In the genomic region with DNA sequence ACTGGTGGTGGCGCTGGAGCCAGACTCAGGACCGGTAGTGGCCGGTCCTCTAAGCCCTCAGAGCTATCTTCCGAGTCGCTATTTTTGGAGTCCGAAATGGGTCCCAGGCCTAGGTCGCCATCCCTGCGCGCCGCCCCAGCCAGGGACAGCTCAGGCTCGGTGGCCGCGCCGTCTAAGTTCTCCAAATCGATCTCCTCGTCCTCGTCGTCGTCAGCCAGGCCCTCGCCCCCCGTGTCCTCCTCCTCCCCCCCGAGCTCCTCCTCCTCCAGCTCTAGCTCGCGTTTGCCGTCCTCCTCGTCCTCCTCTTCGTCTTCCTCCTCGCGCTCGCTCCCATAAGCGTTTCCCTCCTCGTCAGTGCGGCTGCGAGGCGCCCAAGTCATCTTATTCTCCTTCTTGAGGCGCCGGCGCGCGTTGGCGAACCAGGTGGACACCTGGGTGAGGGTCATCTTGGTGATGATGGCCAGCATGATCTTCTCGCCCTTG, we compare ENCODE assay signal across 9 cellular contexts. TPM values are rescaled to one million over a fixed set of nuclear protein-coding genes. Genes with fewer than 3 reads are reported as not detected.
DNase-seq lines count a peak whose midpoint lies in the region; ATAC-seq and TF ChIP-seq lines count a peak whose summit lies in the region.
"Had no signal": no experiment of that assay in that cellular context is flagged by ENCODE, and none has a peak within 500 bp of the region (broad histone marks: within the 10 kb centered on the region; RNA-seq: fewer than 3 reads in every experiment).

No MANE protein-coding gene starts in this region.

- peak overlapping the region; percentile 17 for H3K27ac Mint-ChIP-seq in endothelial cell (ENCODE audit: unreplicated experiment)

- H3K36me3 ChIP-seq in neuron (ENCODE audit: insufficient read depth, low read length): peaks cover 31% of the 10 kb centered on the region
- H3K36me3 ChIP-seq in effector memory CD4-positive, alpha-beta T cell (ENCODE audit: control insufficient read depth, insufficient read depth, low read length): no peaks in the 10 kb centered on the region

- H3K4me1 ChIP-seq in neuron (ENCODE audit: insufficient read depth, low read length): peaks cover 18% of the 10 kb centered on the region
- H3K4me1 ChIP-seq in effector memory CD4-positive, alpha-beta T cell (ENCODE audit: control insufficient read depth, insufficient read depth, low read length, poor library complexity, severe bottlenecking): peaks cover 13% of the 10 kb centered on the region

- ATAC-seq in GM19467 (IDR thresholded peaks at IDR 0.05; ENCODE audit: unreplicated experiment) (no peak), GM21367 (IDR thresholded peaks at IDR 0.05; ENCODE audit: unreplicated experiment) (no peak)

- peak overlapping the region; percentile 77 for H3K4me3 ChIP-seq in neuron (ENCODE audit: low read length)
- no peak overlapping the region for H3K4me3 ChIP-seq in effector memory CD4-positive, alpha-beta T cell (ENCODE audit: insufficient read depth, low read depth, low read length, poor library complexity, severe bottlenecking)

- TF ChIP-seq CTCF in endothelial cell (IDR thresholded peaks at IDR 0.05; ENCODE audit: unreplicated experiment): no peak

- peak; percentile 2 for DNase-seq in DMS53 treated with DMSO at 0.1 percent for 48 hours (lab: John Stamatoyannopoulos, UW; ENCODE audit: unreplicated experiment)
- DNase-seq in NCI-H1105 (lab: John Stamatoyannopoulos, UW): peak; percentile 43
- DNase-seq in endothelial cell (ENCODE audit: low spot score): peak; percentile 32
- DNase-seq in effector memory CD4-positive, alpha-beta T cell: no peak
- DNase-seq in T-helper 9 cell: no peak

- peaks cover 25% of the 10 kb centered on the region for H3K36me3 Mint-ChIP-seq in endothelial cell (ENCODE audit: low read depth, unreplicated experiment)

- no peak overlapping the region for H2AFZ ChIP-seq in neuron (ENCODE audit: low read depth, low read length)

- H3K27ac ChIP-seq in effector memory CD4-positive, alpha-beta T cell (ENCODE audit: insufficient read depth, low read length, poor library complexity, severe bottlenecking): no peak overlapping the region

- H3K9me3 ChIP-seq in neuron (ENCODE audit: low read length): peaks cover 25% of the 10 kb centered on the region
- no peaks in the 10 kb centered on the region for H3K9me3 ChIP-seq in effector memory CD4-positive, alpha-beta T cell (ENCODE audit: control insufficient read depth, low read length)

- H3K4me3 Mint-ChIP-seq in endothelial cell (ENCODE audit: unreplicated experiment): peak overlapping the region; percentile 97

- no peaks in the 10 kb centered on the region for H3K27me3 ChIP-seq in neuron (ENCODE audit: insufficient read depth, low read length)
- H3K27me3 ChIP-seq in effector memory CD4-positive, alpha-beta T cell (replicated peaks; ENCODE audit: control insufficient read depth, insufficient read depth, low read length, poor library complexity, severe bottlenecking): peaks cover 20% of the 10 kb centered on the region

- H3K4me1 Mint-ChIP-seq in endothelial cell (ENCODE audit: unreplicated experiment): peaks cover 31% of the 10 kb centered on the region

- H3K9me3 Mint-ChIP-seq in endothelial cell (ENCODE audit: unreplicated experiment): no peaks in the 10 kb centered on the region

- H3K27me3 Mint-ChIP-seq in endothelial cell (ENCODE audit: unreplicated experiment): peaks cover 27% of the 10 kb centered on the region

RNA-seq across cellular contexts. Expression of a gene that starts 1.6 kb away (rescaled TPM):
- total RNA-seq in endothelial cell (ENCODE audit: unreplicated experiment): 30.5 TPM
- total RNA-seq: activated CD8-positive, alpha-beta memory T cell treated with anti-CD3 and anti-CD28 coated beads for 36 hours had no signal

Comparison
In these comparisons a context has a peak if more than half of its experiments do, and no peak if none do; other contexts are left out.
1. DNase-seq: peak in DMS53 treated with DMSO at 0.1 percent for 48 hours (single experiment), NCI-H1105 (single experiment) and endothelial cell (single experiment); none in effector memory CD4-positive, alpha-beta T cell (0 of 3) and T-helper 9 cell (single experiment).